Comparison of ENCODE assay signal across 8 cellular contexts in genomic region chr3:49813497-49814174, GRCh38. TPM values are rescaled to one million over a fixed set of nuclear protein-coding genes. Genes with fewer than 3 reads are reported as not detected.
DNase-seq lines count a peak whose midpoint lies in the region; ATAC-seq and TF ChIP-seq lines count a peak whose summit lies in the region.

TSS of gene UBA7 (minus strand) at chr3:49813953. CDS start at chr3:49813787, 166 bp downstream.

- H3K27me3 Mint-ChIP-seq in IgD-negative memory B cell: no peaks in the 10 kb centered on the region
- H3K27me3 Mint-ChIP-seq in activated CD8-positive, alpha-beta T cell treated with anti-CD3 and anti-CD28 coated beads for 36 hours: no peaks in the 10 kb centered on the region
- H3K27me3 Mint-ChIP-seq in natural killer cell treated with Interleukin-12 subunit alpha and Interleukin-12 subunit beta and Interleukin-15 and Interleukin-18, amount 100 ng/mL, for 72 hours: no peaks in the 10 kb centered on the region

- ATAC-seq in activated CD8-positive, alpha-beta T cell treated with anti-CD3 and anti-CD28 coated beads for 36 hours: peak; percentile 87
- ATAC-seq in natural killer cell treated with Interleukin-12 subunit alpha and Interleukin-12 subunit beta and Interleukin-15 and Interleukin-18, amount 100 ng/mL, for 72 hours: peak; percentile 88 to 92

- peak within 1 kb of the TSS; percentile 50 to 86 for H3K27ac ChIP-seq in esophagus (ENCODE audit: low read depth in 2 of 2, low read length in 1 of 2)

- peaks cover 15 to 25% of the 10 kb centered on the region in 2 donors for H3K36me3 ChIP-seq in esophagus (ENCODE audit: control insufficient read depth in 2 of 2, insufficient read depth in 2 of 2, low read length in 1 of 2)

- intact Hi-C loops in activated CD8-positive, alpha-beta T cell treated with anti-CD3 and anti-CD28 coated beads for 36 hours (cut with micrococcal nuclease): no loop called here

- no peaks in the 10 kb centered on the region for H3K9me3 ChIP-seq in esophagus (ENCODE audit: control insufficient read depth in 2 of 2, insufficient read depth in 1 of 2, low read depth in 1 of 2, low read length in 1 of 2)

- H3K27me3 ChIP-seq in esophagus (ENCODE audit: control insufficient read depth in 1 of 2, insufficient read depth in 2 of 2, low read length in 2 of 2): no peaks in the 10 kb centered on the region

- peak within 1 kb of the TSS; percentile 43 to 67 for H3K4me3 ChIP-seq in esophagus (ENCODE audit: low read depth in 1 of 2, low read length in 2 of 2)

- DNase-seq in activated T-cell treated with anti-CD3 and anti-CD28 coated beads for 48 hours (ENCODE audit: low read depth) (peak; percentile 15), activated T-cell treated with anti-CD3 and anti-CD28 coated beads for 4 hours (no peak), NCI-H1694 treated with DMSO at 0.1 percent for 48 hours (lab: John Stamatoyannopoulos, UW) (no peak), occipital lobe (lab: John Stamatoyannopoulos, UW) (no peak)
- DNase-seq in activated CD8-positive, alpha-beta T cell treated with anti-CD3 and anti-CD28 coated beads for 36 hours: peak; percentile 51
- DNase-seq in natural killer cell treated with Interleukin-12 subunit alpha and Interleukin-12 subunit beta and Interleukin-15 and Interleukin-18, amount 100 ng/mL, for 72 hours (ENCODE audit: low spot score): peak; percentile 70

- peak within 1 kb of the TSS; percentile 60 to 99 (median 98) for H3K27ac Mint-ChIP-seq in IgD-negative memory B cell
- H3K27ac Mint-ChIP-seq in activated CD8-positive, alpha-beta T cell treated with anti-CD3 and anti-CD28 coated beads for 36 hours: peak within 1 kb of the TSS; percentile 96
- peak within 1 kb of the TSS; percentile 88 to 95 for H3K27ac Mint-ChIP-seq in natural killer cell treated with Interleukin-12 subunit alpha and Interleukin-12 subunit beta and Interleukin-15 and Interleukin-18, amount 100 ng/mL, for 72 hours

- H3K4me1 ChIP-seq in esophagus (ENCODE audit: control insufficient read depth in 2 of 2, insufficient read depth in 2 of 2, low read length in 1 of 2): peaks cover 11 to 15% of the 10 kb centered on the region in 2 donors

- peak within 1 kb of the TSS; percentile 89 to 98 (median 98) for H3K4me3 Mint-ChIP-seq in IgD-negative memory B cell
- H3K4me3 Mint-ChIP-seq in activated CD8-positive, alpha-beta T cell treated with anti-CD3 and anti-CD28 coated beads for 36 hours: peak within 1 kb of the TSS; percentile 92
- peak within 1 kb of the TSS; percentile 91 for H3K4me3 Mint-ChIP-seq in natural killer cell treated with Interleukin-12 subunit alpha and Interleukin-12 subunit beta and Interleukin-15 and Interleukin-18, amount 100 ng/mL, for 72 hours

- no peaks in the 10 kb centered on the region for H3K36me3 Mint-ChIP-seq in IgD-negative memory B cell
- peaks cover 9% of the 10 kb centered on the region for H3K36me3 Mint-ChIP-seq in activated CD8-positive, alpha-beta T cell treated with anti-CD3 and anti-CD28 coated beads for 36 hours (ENCODE audit: low read depth)
- no peaks in the 10 kb centered on the region for H3K36me3 Mint-ChIP-seq in natural killer cell treated with Interleukin-12 subunit alpha and Interleukin-12 subunit beta and Interleukin-15 and Interleukin-18, amount 100 ng/mL, for 72 hours

- no peaks in the 10 kb centered on the region for H3K9me3 Mint-ChIP-seq in IgD-negative memory B cell
- H3K9me3 Mint-ChIP-seq in activated CD8-positive, alpha-beta T cell treated with anti-CD3 and anti-CD28 coated beads for 36 hours: no peaks in the 10 kb centered on the region
- no peaks in the 10 kb centered on the region for H3K9me3 Mint-ChIP-seq in natural killer cell treated with Interleukin-12 subunit alpha and Interleukin-12 subunit beta and Interleukin-15 and Interleukin-18, amount 100 ng/mL, for 72 hours

- CTCF ChIA-PET in activated CD8-positive, alpha-beta T cell treated with anti-CD3 and anti-CD28 coated beads for 36 hours (lab: Charles Lee): interaction anchor here (0.5 to 20.5 kb wide), 3 partner anchors 11 to 121 kb away, joined by 3 to 412 read pairs (median 34); partner anchors contain the start of gene INKA1

- TF ChIP-seq CTCF in activated CD8-positive, alpha-beta T cell treated with anti-CD3 and anti-CD28 coated beads for 36 hours (IDR thresholded peaks at IDR 0.05): no peak

- 5 to 8% methylated on average over 9 of the region's 9 CpGs for WGBS in esophagus, 2 donors

- H3K4me1 Mint-ChIP-seq in IgD-negative memory B cell: peaks cover 7 to 29% (median 21%) of the 10 kb centered on the region in 3 donors
- peaks cover 28% of the 10 kb centered on the region for H3K4me1 Mint-ChIP-seq in activated CD8-positive, alpha-beta T cell treated with anti-CD3 and anti-CD28 coated beads for 36 hours (ENCODE audit: low read depth)
- H3K4me1 Mint-ChIP-seq in natural killer cell treated with Interleukin-12 subunit alpha and Interleukin-12 subunit beta and Interleukin-15 and Interleukin-18, amount 100 ng/mL, for 72 hours (ENCODE audit: low read depth in 2 of 2): peaks cover 12 to 21% of the 10 kb centered on the region in 2 donors

- POLR2A ChIA-PET in activated CD8-positive, alpha-beta T cell treated with anti-CD3 and anti-CD28 coated beads for 36 hours (lab: Charles Lee): interaction anchor here (0.9 to 2.8 kb wide), 5 partner anchors 8 to 127 kb away, joined by 3 to 17 read pairs (median 4); partner anchors contain the start of gene INKA1

RNA-seq across cellular contexts. Expression of gene UBA7, which starts in this region (rescaled TPM):
- polyA plus RNA-seq in IgD-negative memory B cell (61.5 TPM), esophagus (10 to 100 TPM; 24.1 to 54.3 TPM)
- 10 to 100 TPM; 69.9 to 72.3 TPM for total RNA-seq in activated CD8-positive, alpha-beta T cell treated with anti-CD3 and anti-CD28 coated beads for 36 hours
- 100 to 1,000 TPM in 1 of 2 donors, 10 to 100 TPM in 1; 89.5 to 105 TPM for total RNA-seq in natural killer cell treated with Interleukin-12 subunit alpha and Interleukin-12 subunit beta and Interleukin-15 and Interleukin-18, amount 100 ng/mL, for 72 hours
- total RNA-seq in occipital lobe: 3.4 TPM

Comparison
In these comparisons a context has a peak if more than half of its experiments do, and no peak if none do; other contexts are left out.
1. RNA of gene UBA7 (total RNA-seq): 89.5 to 105 TPM in natural killer cell treated with Interleukin-12 subunit alpha and Interleukin-12 subunit beta and Interleukin-15 and Interleukin-18, amount 100 ng/mL, for 72 hours and 69.9 to 72.3 TPM in activated CD8-positive, alpha-beta T cell treated with anti-CD3 and anti-CD28 coated beads for 36 hours; 3.4 TPM in occipital lobe (single experiment); every median in the first group is over 10 times any median in the second.
2. DNase-seq: peak in activated T-cell treated with anti-CD3 and anti-CD28 coated beads for 48 hours (single experiment), activated CD8-positive, alpha-beta T cell treated with anti-CD3 and anti-CD28 coated beads for 36 hours (single experiment) and natural killer cell treated with Interleukin-12 subunit alpha and Interleukin-12 subunit beta and Interleukin-15 and Interleukin-18, amount 100 ng/mL, for 72 hours (single experiment); none in activated T-cell treated with anti-CD3 and anti-CD28 coated beads for 4 hours (single experiment), NCI-H1694 treated with DMSO at 0.1 percent for 48 hours (single experiment) and occipital lobe (single experiment).
3. Peak in every context shown above with its lines, with median percentiles within 50 percentile points of each other: H3K27ac Mint-ChIP-seq and H3K4me3 Mint-ChIP-seq.